8 cellular contexts compared by ENCODE assay signal in the genomic region with DNA sequence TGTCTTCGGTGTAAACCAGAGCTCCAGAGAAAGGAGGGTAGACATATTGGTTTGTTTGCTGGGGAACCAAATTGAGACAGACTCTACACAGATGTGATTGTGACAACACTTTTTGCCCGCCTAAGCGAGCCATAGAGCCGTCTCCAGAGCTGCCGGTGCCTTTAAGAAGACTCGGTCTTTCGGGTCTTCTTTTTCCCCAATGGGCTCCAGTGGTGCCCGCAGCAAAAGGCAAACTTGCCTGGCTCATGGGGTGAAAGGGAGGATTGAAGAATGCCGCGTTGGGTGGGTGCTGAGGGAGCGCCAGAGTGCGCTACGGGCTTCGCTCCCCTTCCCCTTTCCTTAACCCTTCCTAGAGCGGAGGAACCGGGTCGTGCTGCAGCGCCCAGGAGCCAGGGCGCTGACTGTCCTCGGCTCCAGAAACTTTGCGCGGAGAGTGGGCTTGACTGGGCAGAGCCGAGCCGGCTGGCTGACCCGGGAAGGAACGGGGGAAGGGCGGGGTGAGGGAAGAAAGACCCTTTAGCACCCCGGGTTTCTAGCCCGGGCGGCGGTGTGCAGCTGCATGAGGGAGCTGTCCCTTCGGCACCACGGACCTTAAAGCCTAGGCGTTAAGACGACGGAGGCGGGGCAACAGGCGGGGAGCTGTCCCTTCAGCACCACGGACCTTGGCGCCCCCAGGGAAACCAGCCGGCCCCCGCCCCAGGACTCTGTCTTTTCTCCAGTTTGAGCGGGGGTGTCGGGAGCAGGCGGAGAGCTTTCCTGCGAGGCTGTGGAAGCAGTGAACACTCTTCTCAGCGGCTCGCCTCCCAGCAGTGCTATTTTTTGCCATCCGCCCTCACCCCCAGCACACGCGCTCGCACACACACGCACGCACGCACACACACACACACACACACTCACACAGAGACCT. TPM values are rescaled to one million over a fixed set of nuclear protein-coding genes. Genes with fewer than 3 reads are reported as not detected.
DNase-seq lines count a peak whose midpoint lies in the region; ATAC-seq, FAIRE-seq and TF ChIP-seq lines count a peak whose summit lies in the region.

TSS of gene CACNG3 (plus strand) at position 890 of the 907 bp plus-strand sequence. CDS start 420 bp downstream, outside the sequence.

- H3K4me2 ChIP-seq in astrocyte (ENCODE audit: low read length), result no peak within 1 kb of the TSS

- H3K4me3 Mint-ChIP-seq in astrocyte (ENCODE audit: unreplicated experiment), result no peak within 1 kb of the TSS

- TF ChIP-seq CTCF in astrocyte (IDR thresholded peaks at IDR 0.05; ENCODE audit: insufficient read depth, low read depth, low read length) (no peak), gastroesophageal sphincter (IDR thresholded peaks at IDR 0.05) (no peak)

- H3K9me3 ChIP-seq in astrocyte (ENCODE audit: insufficient read depth, low read depth, low read length) (no peaks in the 10 kb centered on the region), gastroesophageal sphincter (no peaks in the 10 kb centered on the region)

- H4K20me1 ChIP-seq in astrocyte (ENCODE audit: insufficient read depth, low read length), result no peaks in the 10 kb centered on the region

- peak; percentile 45; the same call in 2 of the 3 replicates for ATAC-seq in SK-N-SH treated with all-trans-retinoic acid at 6 μM for 48 hours
- ATAC-seq in gastroesophageal sphincter, result no peak
- ATAC-seq in HG02678 (IDR thresholded peaks at IDR 0.05; ENCODE audit: unreplicated experiment), result no peak

- WGBS in gastroesophageal sphincter (ENCODE audit: low coverage in 1 of 2), 2 donors, result 5 to 75% methylated on average over 1 to 11 of the region's 55 CpGs

- TF ChIP-seq POLR2A in gastroesophageal sphincter (IDR thresholded peaks at IDR 0.05), result no peak

- H3K9me3 Mint-ChIP-seq in astrocyte (ENCODE audit: unreplicated experiment), result no peaks in the 10 kb centered on the region

- H2AFZ ChIP-seq in astrocyte (ENCODE audit: low read depth, low read length), result no peak within 1 kb of the TSS

- no peak within 1 kb of the TSS for H3K9ac ChIP-seq in astrocyte (ENCODE audit: low read length)

- TF ChIP-seq EP300 in gastroesophageal sphincter (IDR thresholded peaks at IDR 0.05), result no peak

- FAIRE-seq in astrocyte (lab: Jason Lieb, UNC), result no peak

- no peaks in the 10 kb centered on the region for H3K36me3 Mint-ChIP-seq in astrocyte (ENCODE audit: low read depth, unreplicated experiment)

- DNase-seq in H4 (ENCODE audit: low spot score) (peak; percentile 11), astrocyte (ENCODE audit: low read depth) (peak; percentile 19), islet precursor cell (peak; percentile 93), NCI-H187 treated with DMSO at 0.1 percent for 48 hours (lab: John Stamatoyannopoulos, UW) (no peak)
- DNase-seq in stimulated activated CD8-positive, alpha-beta memory T cell treated with anti-CD3 and anti-CD28 coated beads, Interleukin-15, amount 100 ng/mL, for 24 hours (ENCODE audit: low read depth), result peak; percentile 6

- no peaks in the 10 kb centered on the region for H3K36me3 ChIP-seq in astrocyte (ENCODE audit: insufficient read depth, low read length)
- no peaks in the 10 kb centered on the region for H3K36me3 ChIP-seq in gastroesophageal sphincter

- no peaks in the 10 kb centered on the region for H3K79me2 ChIP-seq in astrocyte (ENCODE audit: insufficient read depth, low read length)

- H3K4me3 ChIP-seq in astrocyte (ENCODE audit: insufficient read depth, low read depth, low read length), result no peak within 1 kb of the TSS
- H3K4me3 ChIP-seq in gastroesophageal sphincter, result no peak within 1 kb of the TSS

- H3K27ac ChIP-seq in astrocyte (ENCODE audit: low read depth, low read length), result no peak within 1 kb of the TSS
- no peak within 1 kb of the TSS for H3K27ac ChIP-seq in gastroesophageal sphincter

- H3K4me1 ChIP-seq in astrocyte (ENCODE audit: insufficient read depth, low read length), result no peaks in the 10 kb centered on the region
- H3K4me1 ChIP-seq in gastroesophageal sphincter, result no peaks in the 10 kb centered on the region

- no peak within 1 kb of the TSS for H3K27ac Mint-ChIP-seq in astrocyte (ENCODE audit: unreplicated experiment)

- peaks cover 3% of the 10 kb centered on the region for H3K4me1 Mint-ChIP-seq in astrocyte (ENCODE audit: low read depth, unreplicated experiment)

- H3K27me3 ChIP-seq in astrocyte (ENCODE audit: insufficient read depth, low read length) (no peaks in the 10 kb centered on the region), gastroesophageal sphincter (peaks cover 77% of the 10 kb centered on the region)

- H3K27me3 Mint-ChIP-seq in astrocyte (ENCODE audit: low read depth, unreplicated experiment), result peaks cover 61% of the 10 kb centered on the region

TF ChIP-seq in SK-N-SH treated with all-trans-retinoic acid at 6 μM for 48 hours, 23 proteins besides CTCF, POLR2A, EP300 and RAD21:
- TF ChIP-seq SNAI2 (CRISPR knock-in tag; IDR thresholded peaks at IDR 0.05), result no peak
- no peak for TF ChIP-seq ESRRG (CRISPR knock-in tag; IDR thresholded peaks at IDR 0.05)
- TF ChIP-seq POU6F1 (CRISPR knock-in tag; IDR thresholded peaks at IDR 0.05; ENCODE audit: borderline replicate concordance, low read depth), result no peak
- TF ChIP-seq TCF4 (CRISPR knock-in tag; IDR thresholded peaks at IDR 0.05; ENCODE audit: borderline replicate concordance), result no peak

RNA-seq across cellular contexts. Expression of gene CACNG3, which starts in this region (rescaled TPM):
- total RNA-seq in H4 (2014; rRNA removed; shearing (Covaris generic)), result not detected in 2 replicates
- total RNA-seq in astrocyte (not detected in 2 replicates), gastroesophageal sphincter (not detected)

Comparison
In these comparisons a context has a peak if more than half of its experiments do, and no peak if none do; other contexts are left out.
1. Peak in DNase-seq in H4; RNA of the gene not detected or under 1 TPM.
2. Peak in DNase-seq in astrocyte; RNA of the gene not detected or under 1 TPM.